ENCODE assay signal across 7 cellular contexts in the genomic region with DNA sequence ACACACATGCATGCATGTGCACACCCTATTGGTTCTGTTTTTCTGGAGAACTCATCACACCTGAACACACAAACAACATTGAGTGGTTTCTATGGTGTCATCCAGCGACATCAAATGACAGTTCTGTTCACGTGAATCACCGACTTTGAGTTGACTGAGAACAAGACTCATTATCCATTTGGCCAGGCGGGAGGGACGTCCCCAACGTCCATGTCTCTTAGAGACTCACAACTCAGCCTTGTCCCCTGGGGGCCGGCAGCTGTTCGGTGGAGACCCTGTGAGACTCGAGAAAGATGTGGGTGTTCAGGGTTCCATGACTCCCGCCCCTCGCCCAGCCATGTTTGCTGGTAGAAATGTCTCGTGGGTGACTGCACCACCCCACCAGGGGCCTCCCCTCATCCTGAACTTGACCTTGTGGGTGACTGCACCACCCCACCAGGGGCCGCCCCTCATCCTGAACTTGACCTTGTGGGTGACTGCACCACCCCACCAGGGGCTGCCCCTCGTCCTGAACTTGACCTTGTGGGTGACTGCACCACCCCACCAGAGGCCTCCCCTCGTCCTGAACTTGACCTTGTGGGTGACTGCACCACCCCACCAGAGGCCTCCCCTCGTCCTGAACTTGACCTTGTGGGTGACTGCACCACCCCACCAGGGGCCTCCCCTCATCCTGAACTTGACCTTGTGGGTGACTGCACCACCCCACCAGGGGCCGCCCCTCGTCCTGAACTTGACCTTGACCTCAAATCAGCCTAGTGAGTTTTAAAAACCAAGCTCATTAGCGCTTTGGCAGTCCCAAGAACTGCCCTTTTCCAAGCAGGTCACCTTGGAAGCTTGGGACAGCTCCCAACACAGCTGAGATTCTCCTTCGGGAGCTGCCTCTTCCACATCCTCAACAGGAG.
DNase-seq lines count a peak whose midpoint lies in the region; ATAC-seq and TF ChIP-seq lines count a peak whose summit lies in the region.
"Not testable (repeated sequence)": the region's sequence is repeated elsewhere in the genome, so short reads cannot be mapped to it uniquely, and the experiment has no call there.

No MANE protein-coding gene starts in this region.

- H2BK12ac ChIP-seq in neuronal stem cell (ENCODE audit: low read length) = not testable (repeated sequence)

- not testable (repeated sequence) for H3K9me3 ChIP-seq in neuronal stem cell (replicated peaks in 1 of 2; ENCODE audit: control insufficient read depth in 2 of 2, insufficient read depth in 1 of 2, low read depth in 1 of 2, low read length in 2 of 2)

- H3K36me3 Mint-ChIP-seq in activated B cell treated with CpG ODN at 0.5 μM for 24 hours (ENCODE audit: low read depth) = not testable (repeated sequence)

- not testable (repeated sequence) for H2BK120ac ChIP-seq in neuronal stem cell (ENCODE audit: low read depth, low read length)

- not testable (repeated sequence) for H4K91ac ChIP-seq in neuronal stem cell (ENCODE audit: low read depth, low read length, poor library complexity)

- no CpG with 5 or more reads among the region's 20 CpGs for WGBS in neuronal stem cell (ENCODE audit: extremely low coverage in 2 of 2, insufficient read length in 2 of 2, insufficient replicate concordance in 1 of 2), 2 donors

- not testable (repeated sequence) for H3K23ac ChIP-seq in neuronal stem cell (ENCODE audit: low read depth, low read length, poor library complexity)

- not testable (repeated sequence) for H3K4me1 ChIP-seq in neuronal stem cell (ENCODE audit: control insufficient read depth in 2 of 2, insufficient read depth in 1 of 2, low read depth in 1 of 2, low read length in 2 of 2)

- not testable (repeated sequence) for H3K4me1 Mint-ChIP-seq in activated B cell treated with CpG ODN at 0.5 μM for 24 hours

- H3K27me3 Mint-ChIP-seq in activated B cell treated with CpG ODN at 0.5 μM for 24 hours = not testable (repeated sequence)

- TF ChIP-seq CTCF in GM10248 (IDR thresholded peaks at IDR 0.05; ENCODE audit: control extremely low read depth, extremely low read depth, low read depth, missing control alignments); activated B cell treated with CpG ODN at 0.5 μM for 24 hours (IDR thresholded peaks at IDR 0.05): not testable (repeated sequence)

- not testable (repeated sequence) for H3K9ac ChIP-seq in neuronal stem cell (ENCODE audit: low read depth, low read length, poor library complexity)

- ATAC-seq in GM18861 (IDR thresholded peaks at IDR 0.05; ENCODE audit: unreplicated experiment) (peak; percentile 86), GM21576 (IDR thresholded peaks at IDR 0.05; ENCODE audit: unreplicated experiment) (peak; percentile 52), HG02642 (IDR thresholded peaks at IDR 0.05; ENCODE audit: poor library complexity, unreplicated experiment) (peak; percentile 62), HG03108 (IDR thresholded peaks at IDR 0.05; ENCODE audit: unreplicated experiment) (peak; percentile 74), activated B cell treated with CpG ODN at 0.5 μM for 24 hours (ENCODE audit: low read depth) (peak; percentile 25)

- CTCF ChIA-PET in GM10248 (lab: Yijun Ruan, JAX); activated B cell treated with CpG ODN at 0.5 μM for 24 hours (lab: Charles Lee): not testable (repeated sequence)

- H3K18ac ChIP-seq in neuronal stem cell (ENCODE audit: low read length) = peak overlapping the region; percentile 35

- H3K79me1 ChIP-seq in neuronal stem cell (ENCODE audit: low read depth, low read length) = not testable (repeated sequence)

- H3K14ac ChIP-seq in neuronal stem cell (ENCODE audit: low read length) = peak overlapping the region; percentile 82

- H4K8ac ChIP-seq in neuronal stem cell (ENCODE audit: low read depth, low read length) = not testable (repeated sequence)

- H3K27me3 ChIP-seq in neuronal stem cell (ENCODE audit: control insufficient read depth in 3 of 3, insufficient read depth in 3 of 3, low read depth in 1 of 3, low read length in 3 of 3) = not testable (repeated sequence)

- H3K9me3 Mint-ChIP-seq in activated B cell treated with CpG ODN at 0.5 μM for 24 hours = not testable (repeated sequence)

- intact Hi-C loops in activated B cell treated with CpG ODN at 0.5 μM for 24 hours (cut with micrococcal nuclease) = not testable (repeated sequence)

- H3K4me3 ChIP-seq in neuronal stem cell (ENCODE audit: low read length in 2 of 2) = not testable (repeated sequence)

- H3K4me2 ChIP-seq in neuronal stem cell (ENCODE audit: insufficient read depth, low read length, poor library complexity, severe bottlenecking) = not testable (repeated sequence)

- not testable (repeated sequence) for H3K4ac ChIP-seq in neuronal stem cell (ENCODE audit: low read length)

- not testable (repeated sequence) for H3K27ac ChIP-seq in neuronal stem cell (replicated peaks; ENCODE audit: low read length)

- not testable (repeated sequence) for H2AFZ ChIP-seq in neuronal stem cell (ENCODE audit: low read length)

- H2BK5ac ChIP-seq in neuronal stem cell (ENCODE audit: low read length) = not testable (repeated sequence)

- H3K4me3 Mint-ChIP-seq in activated B cell treated with CpG ODN at 0.5 μM for 24 hours = not testable (repeated sequence)

- not testable (repeated sequence) for H3K36me3 ChIP-seq in neuronal stem cell (replicated peaks in 1 of 2; ENCODE audit: control insufficient read depth in 2 of 2, insufficient read depth in 2 of 2, low read length in 2 of 2)

- not testable (repeated sequence) for H3K27ac Mint-ChIP-seq in activated B cell treated with CpG ODN at 0.5 μM for 24 hours

- H2AK5ac ChIP-seq in neuronal stem cell (ENCODE audit: low read depth, low read length) = peak overlapping the region; percentile 40

- POLR2A ChIA-PET in GM10248 (lab: Yijun Ruan, JAX); activated B cell treated with CpG ODN at 0.5 μM for 24 hours (lab: Charles Lee): not testable (repeated sequence)

- DNase-seq in GM10248 (ENCODE audit: extremely low spot score) = peak; percentile 47
- DNase-seq in activated B cell treated with CpG ODN at 0.5 μM for 24 hours; neuronal stem cell (ENCODE audit: low spot score): not testable (repeated sequence)

- not testable (repeated sequence) for H2BK15ac ChIP-seq in neuronal stem cell (ENCODE audit: low read length)

Comparison
In these comparisons a context has a peak if more than half of its experiments do, and no peak if none do; other contexts are left out.
1. ATAC-seq: peak in every context shown above with its lines; median percentile 86 in GM18861; 74 in HG03108; 62 in HG02642; 52 in GM21576; 25 in activated B cell treated with CpG ODN at 0.5 μM for 24 hours.